Comparison of ENCODE assay signal across 13 cellular contexts in genomic region chr1:207024202-207025143, GRCh38. TPM values are rescaled to one million over a fixed set of nuclear protein-coding genes. Genes with fewer than 3 reads are reported as not detected.
DNase-seq lines count a peak whose midpoint lies in the region; ATAC-seq and TF ChIP-seq lines count a peak whose summit lies in the region.
"Had no signal": no experiment of that assay in that cellular context is flagged by ENCODE, and none has a peak within 500 bp of the region (broad histone marks: within the 10 kb centered on the region; RNA-seq: fewer than 3 reads in every experiment).

No MANE protein-coding gene starts in this region.

- no peaks in the 10 kb centered on the region for H3K9me3 Mint-ChIP-seq in activated CD4-positive, alpha-beta T cell treated with anti-CD3 and anti-CD28 coated beads for 36 hours (ENCODE audit: low read depth)
- H3K9me3 Mint-ChIP-seq: activated naive CD8-positive, alpha-beta T cell treated with anti-CD3 and anti-CD28 coated beads, Interleukin-2, amount 10 ng/mL, durations not matched to agents 7 days and 5 days; T-cell had no signal

- no peaks in the 10 kb centered on the region for H3K36me3 Mint-ChIP-seq in activated CD4-positive, alpha-beta T cell treated with anti-CD3 and anti-CD28 coated beads for 36 hours (ENCODE audit: low read depth)
- H3K36me3 Mint-ChIP-seq: activated naive CD8-positive, alpha-beta T cell treated with anti-CD3 and anti-CD28 coated beads, Interleukin-2, amount 10 ng/mL, durations not matched to agents 7 days and 5 days had no signal

- H3K27me3 ChIP-seq in brain microvascular endothelial cell (replicated peaks) (no peaks in the 10 kb centered on the region), left lung (no peaks in the 10 kb centered on the region), tibial nerve (no peaks in the 10 kb centered on the region)

- no peak overlapping the region for H3K4me3 ChIP-seq in brain microvascular endothelial cell (ENCODE audit: low read depth, low read length)
- no peak overlapping the region for H3K4me3 ChIP-seq in left lung
- no peak overlapping the region for H3K4me3 ChIP-seq in tibial nerve
- H3K4me3 ChIP-seq: GM12878 had no signal

- no peak overlapping the region for H3K27ac Mint-ChIP-seq in activated CD4-positive, alpha-beta T cell treated with anti-CD3 and anti-CD28 coated beads for 36 hours
- H3K27ac Mint-ChIP-seq: activated naive CD8-positive, alpha-beta T cell treated with anti-CD3 and anti-CD28 coated beads, Interleukin-2, amount 10 ng/mL, durations not matched to agents 7 days and 5 days; T-cell had no signal

- no peak for TF ChIP-seq POLR2A in tibial nerve (IDR thresholded peaks at IDR 0.05)

- H3K27ac ChIP-seq in brain microvascular endothelial cell (peak overlapping the region; percentile 65), left lung (peak overlapping the region; percentile 72 to 83), tibial nerve (peak overlapping the region in 3 of 4 donors; percentile 3 to 50 (median 26))

- CTCF ChIA-PET in activated CD4-positive, alpha-beta T cell treated with anti-CD3 and anti-CD28 coated beads for 36 hours (lab: Charles Lee), result interaction anchor here (0.6 to 1.1 kb wide), 6 partner anchors 12 to 475 kb away, joined by 3 to 4 read pairs (median 3); no protein-coding TSS in a partner anchor

- no peaks in the 10 kb centered on the region for H3K9me3 ChIP-seq in left lung
- H3K9me3 ChIP-seq in tibial nerve, result no peaks in the 10 kb centered on the region

- H3K4me1 ChIP-seq in left lung, result peaks cover 12 to 41% of the 10 kb centered on the region in 2 donors
- H3K4me1 ChIP-seq in tibial nerve, result peaks cover 0 to 60% (median 23%) of the 10 kb centered on the region in 4 donors

- peak; percentile 64 for ATAC-seq in activated CD4-positive, alpha-beta T cell treated with anti-CD3 and anti-CD28 coated beads for 36 hours
- peak; percentile 32 for ATAC-seq in left lung
- ATAC-seq in GM18909 (IDR thresholded peaks at IDR 0.05; ENCODE audit: poor library complexity, unreplicated experiment), result no peak
- ATAC-seq in HG03159 (IDR thresholded peaks at IDR 0.05; ENCODE audit: unreplicated experiment), result no peak
- ATAC-seq: GM12878, T-cell had no signal

- H3K27me3 Mint-ChIP-seq in activated CD4-positive, alpha-beta T cell treated with anti-CD3 and anti-CD28 coated beads for 36 hours, result peaks cover 12% of the 10 kb centered on the region

- in situ Hi-C loops in brain microvascular endothelial cell (cut with HindIII; ENCODE audit: low pct_ligation_motif_present, low sequenced_read_pairs), result no loop called here

- TF ChIP-seq EP300 in tibial nerve (IDR thresholded peaks at IDR 0.05), result no peak

- peaks cover 5% of the 10 kb centered on the region for H3K4me1 Mint-ChIP-seq in activated CD4-positive, alpha-beta T cell treated with anti-CD3 and anti-CD28 coated beads for 36 hours
- H3K4me1 Mint-ChIP-seq: T-cell had no signal

- TF ChIP-seq CTCF in brain microvascular endothelial cell (IDR thresholded peaks at IDR 0.05; ENCODE audit: low read depth, low read length, missing control alignments) (no peak), left lung (IDR thresholded peaks at IDR 0.05) (no peak), tibial nerve (IDR thresholded peaks at IDR 0.05) (no peak)

- DNase-seq in activated CD4-positive, alpha-beta T cell treated with anti-CD3 and anti-CD28 coated beads for 36 hours, result peak; percentile 35
- DNase-seq in activated CD4-positive, alpha-beta T cell treated with anti-CD3 and anti-CD28 coated beads, Interleukin-2, amount 50 U/mL, for 4 hours, result no peak
- no peak for DNase-seq in brain microvascular endothelial cell
- peak in 1 of 2 donors; percentile 46 for DNase-seq in left lung
- no peak for DNase-seq in tibial nerve (ENCODE audit: low spot score in 2 of 2)
- no peak for DNase-seq in NCI-H748 (lab: John Stamatoyannopoulos, UW; ENCODE audit: unreplicated experiment)
- DNase-seq: activated naive CD8-positive, alpha-beta T cell treated with anti-CD3 and anti-CD28 coated beads, Interleukin-2, amount 10 ng/mL, durations not matched to agents 7 days and 5 days; stimulated activated CD4-positive, alpha-beta T cell treated with anti-CD3 and anti-CD28 coated beads, Interleukin-4, amount 100 ng/mL, for 24 hours; T-cell had no signal

- H3K36me3 ChIP-seq in brain microvascular endothelial cell (replicated peaks) (no peaks in the 10 kb centered on the region), left lung (peaks cover 0 to 13% of the 10 kb centered on the region in 2 donors), tibial nerve (no peaks in the 10 kb centered on the region)

- intact Hi-C loops in activated CD4-positive, alpha-beta T cell treated with anti-CD3 and anti-CD28 coated beads for 36 hours (cut with DNase I, micrococcal nuclease), result no loop called here
- intact Hi-C loops in left lung (cut with DNase I), result no loop called here

- no peak overlapping the region for H3K4me3 Mint-ChIP-seq in activated CD4-positive, alpha-beta T cell treated with anti-CD3 and anti-CD28 coated beads for 36 hours
- H3K4me3 Mint-ChIP-seq: activated naive CD8-positive, alpha-beta T cell treated with anti-CD3 and anti-CD28 coated beads, Interleukin-2, amount 10 ng/mL, durations not matched to agents 7 days and 5 days; T-cell had no signal

- 63 to 75% methylated on average over 13 to 18 of the region's 18 CpGs for WGBS in tibial nerve, 2 donors

- POLR2A ChIA-PET in activated CD4-positive, alpha-beta T cell treated with anti-CD3 and anti-CD28 coated beads for 36 hours (lab: Charles Lee), result no interaction called here

RNA-seq across cellular contexts. Expression of gene C1orf116, which starts 8.1 kb away (rescaled TPM):
- total RNA-seq in activated CD4-positive, alpha-beta T cell treated with anti-CD3 and anti-CD28 coated beads for 36 hours, result under 1 TPM in 1 of 2 experiments, not detected in 1; 0.05 TPM
- total RNA-seq in left lung (100 to 1,000 TPM; 101 to 212 TPM), tibial nerve (under 1 TPM in 1 of 4 donors, not detected in 3; 0.44 TPM)
- total RNA-seq: activated naive CD8-positive, alpha-beta T cell treated with anti-CD3 and anti-CD28 coated beads, Interleukin-2, amount 10 ng/mL, durations not matched to agents 7 days and 5 days had no signal

RNA-seq across cellular contexts. Expression of gene YOD1, which starts 26.5 kb away (rescaled TPM):
- total RNA-seq in activated CD4-positive, alpha-beta T cell treated with anti-CD3 and anti-CD28 coated beads for 36 hours, result 1 to 10 TPM; 5.3 to 6.0 TPM
- total RNA-seq in left lung (1 to 10 TPM; 7.3 to 9.9 TPM), tibial nerve (10 to 100 TPM in 3 of 4 donors, 1 to 10 TPM in 1; 6.9 to 11.8 (median 10.7) TPM)

RNA-seq across cellular contexts. Expression of gene PFKFB2, which starts 28.6 kb away (rescaled TPM):
- total RNA-seq in activated CD4-positive, alpha-beta T cell treated with anti-CD3 and anti-CD28 coated beads for 36 hours, result 1 to 10 TPM; 3.1 to 3.5 TPM
- 10 to 100 TPM; 52.6 to 63.8 TPM for total RNA-seq in left lung
- 1 to 10 TPM; 6.5 to 9.8 (median 8.6) TPM for total RNA-seq in tibial nerve

RNA-seq across cellular contexts. Expression of gene FCAMR, which starts 54.2 kb away (rescaled TPM):
- total RNA-seq in activated CD4-positive, alpha-beta T cell treated with anti-CD3 and anti-CD28 coated beads for 36 hours, result not detected
- not detected for total RNA-seq in left lung
- total RNA-seq in tibial nerve, result not detected
- total RNA-seq: A673, T-cell had no signal

Comparison
In these comparisons a context has a peak if more than half of its experiments do, and no peak if none do; other contexts are left out.
1. ATAC-seq: peak in activated CD4-positive, alpha-beta T cell treated with anti-CD3 and anti-CD28 coated beads for 36 hours (single experiment) and left lung (single experiment); none in GM18909 (single experiment) and HG03159 (single experiment).
2. H3K27ac ChIP-seq: peak in every context shown above with its lines; median percentile 78 in left lung; 65 in brain microvascular endothelial cell; 26 in tibial nerve.
3. RNA of gene C1orf116, which starts 8.1 kb away (total RNA-seq): 101 to 212 TPM in left lung; 0.05 TPM in activated CD4-positive, alpha-beta T cell treated with anti-CD3 and anti-CD28 coated beads for 36 hours and 0.44 TPM in tibial nerve; every median in the first group is over 10 times any median in the second.
4. RNA of gene PFKFB2, which starts 28.6 kb away (total RNA-seq): 52.6 to 63.8 TPM in left lung; 6.5 to 9.8 TPM in tibial nerve and 3.1 to 3.5 TPM in activated CD4-positive, alpha-beta T cell treated with anti-CD3 and anti-CD28 coated beads for 36 hours; every median in the first group is over 4 times any median in the second.